1 cellular context compared by ENCODE assay signal in the genomic region with DNA sequence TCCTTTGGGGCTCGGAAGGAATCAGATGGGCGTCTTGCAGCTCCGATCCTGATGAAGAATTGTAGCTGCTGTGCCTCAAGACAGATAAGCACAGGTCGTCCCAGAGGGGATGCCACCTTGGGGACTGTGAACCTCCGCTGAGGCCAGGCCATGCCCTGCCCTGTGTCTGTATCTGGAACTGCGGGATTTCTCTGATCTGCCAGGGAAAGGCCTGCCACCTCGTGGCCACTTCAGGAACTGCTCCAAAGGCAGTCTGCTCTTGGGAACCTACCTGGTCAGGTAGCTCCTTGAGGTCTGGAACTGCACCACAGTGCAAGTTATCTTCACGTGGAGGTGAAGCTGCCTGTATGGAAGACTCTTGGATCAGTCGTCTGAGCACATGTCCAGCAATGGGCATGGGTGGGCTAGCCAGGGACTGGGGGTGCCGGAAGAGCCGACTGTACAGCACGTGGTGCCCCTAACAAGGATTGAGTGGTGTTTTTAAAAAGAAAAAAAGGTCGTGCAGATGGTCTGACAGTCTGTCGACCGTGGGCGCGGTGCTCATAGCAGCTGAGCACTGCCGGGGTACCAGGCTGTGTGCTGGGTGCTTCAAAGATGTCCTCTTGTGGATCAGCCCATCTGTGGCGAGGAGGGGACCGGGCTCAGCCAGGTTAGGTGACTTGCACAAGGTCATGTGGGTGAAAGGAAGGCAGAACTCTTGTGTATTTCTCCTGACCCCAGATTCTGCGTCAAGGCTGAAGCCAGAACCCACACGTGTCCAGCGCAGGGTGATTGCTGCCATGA.
A peak's percentile ranks its signal among the peaks of the same experiment; 100 is the strongest.
TF ChIP-seq lines count a peak whose summit lies in the region.

No MANE protein-coding gene starts in this region.

TF ChIP-seq in HepG2, 621 proteins besides CTCF, POLR2A, EP300 and RAD21 (continued from another document and continues in another):
- TF ChIP-seq PRDM15 (CRISPR knock-in tag; IDR thresholded peaks at IDR 0.05) = no peak
- no peak for TF ChIP-seq MLLT10 (CRISPR knock-in tag; IDR thresholded peaks at IDR 0.05)
- no peak for TF ChIP-seq TP53 (CRISPR knock-in tag; conservative IDR thresholded peaks at IDR 0.05)
- no peak for TF ChIP-seq TFAP4 (IDR thresholded peaks at IDR 0.05; ENCODE audit: borderline replicate concordance, low read depth)
- TF ChIP-seq YY1 (IDR thresholded peaks at IDR 0.05; ENCODE audit: insufficient read depth, insufficient replicate concordance, low read depth, low read length) = no peak
- TF ChIP-seq, protein P1, sequence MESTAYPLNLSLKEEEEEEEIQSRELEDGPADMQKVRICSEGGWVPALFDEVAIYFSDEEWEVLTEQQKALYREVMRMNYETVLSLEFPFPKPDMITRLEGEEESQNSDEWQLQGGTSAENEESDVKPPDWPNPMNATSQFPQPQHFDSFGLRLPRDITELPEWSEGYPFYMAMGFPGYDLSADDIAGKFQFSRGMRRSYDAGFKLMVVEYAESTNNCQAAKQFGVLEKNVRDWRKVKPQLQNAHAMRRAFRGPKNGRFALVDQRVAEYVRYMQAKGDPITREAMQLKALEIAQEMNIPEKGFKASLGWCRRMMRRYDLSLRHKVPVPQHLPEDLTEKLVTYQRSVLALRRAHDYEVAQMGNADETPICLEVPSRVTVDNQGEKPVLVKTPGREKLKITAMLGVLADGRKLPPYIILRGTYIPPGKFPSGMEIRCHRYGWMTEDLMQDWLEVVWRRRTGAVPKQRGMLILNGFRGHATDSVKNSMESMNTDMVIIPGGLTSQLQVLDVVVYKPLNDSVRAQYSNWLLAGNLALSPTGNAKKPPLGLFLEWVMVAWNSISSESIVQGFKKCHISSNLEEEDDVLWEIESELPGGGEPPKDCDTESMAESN (CRISPR knock-in tag; conservative IDR thresholded peaks at IDR 0.05) = peak; percentile 73
- peak; percentile 72 to 77; a peak in 3 of 4 replicates for TF ChIP-seq HMGXB4 (CRISPR knock-in tag; IDR thresholded peaks at IDR 0.05; ENCODE audit: borderline replicate concordance in 1 of 2, low read depth in 1 of 2)
- TF ChIP-seq GTF3A (CRISPR knock-in tag; conservative IDR thresholded peaks at IDR 0.05) = no peak
- TF ChIP-seq ZNF788 (CRISPR knock-in tag; IDR thresholded peaks at IDR 0.05; ENCODE audit: borderline replicate concordance) = peak; percentile 46; the same call in 1 of the 2 replicates
- TF ChIP-seq ASH2L (IDR thresholded peaks at IDR 0.05; ENCODE audit: insufficient read length, low read depth, low read length) = no peak
- no peak for TF ChIP-seq CHD2 (IDR thresholded peaks at IDR 0.05; ENCODE audit: low read depth, low read length)
- TF ChIP-seq DNMT1 (CRISPR knock-in tag; IDR thresholded peaks at IDR 0.05) = no peak
- no peak for TF ChIP-seq TOE1 (CRISPR knock-in tag; IDR thresholded peaks at IDR 0.05)
- no peak for TF ChIP-seq HNRNPK (IDR thresholded peaks at IDR 0.05; ENCODE audit: low read depth, low read length, poor library complexity, severe bottlenecking)
- no peak for TF ChIP-seq RERE (CRISPR knock-in tag; IDR thresholded peaks at IDR 0.05; ENCODE audit: low read depth)
- no peak for TF ChIP-seq ZNF776 (CRISPR knock-in tag; IDR thresholded peaks at IDR 0.05)
- TF ChIP-seq MYNN (CRISPR knock-in tag; IDR thresholded peaks at IDR 0.05; ENCODE audit: low read depth) = no peak
- peak; percentile 35; the same call in 1 of the 2 replicates for TF ChIP-seq KDM3A (CRISPR knock-in tag; IDR thresholded peaks at IDR 0.05; ENCODE audit: low read depth)
- TF ChIP-seq ZNF607 (CRISPR knock-in tag; IDR thresholded peaks at IDR 0.05; ENCODE audit: borderline replicate concordance) = no peak
- TF ChIP-seq BCLAF1 (IDR thresholded peaks at IDR 0.05) = no peak
- TF ChIP-seq ZIK1 (CRISPR knock-in tag; IDR thresholded peaks at IDR 0.05; ENCODE audit: borderline replicate concordance, low read depth) = no peak
- no peak for TF ChIP-seq TCF7 (IDR thresholded peaks at IDR 0.05; ENCODE audit: low read depth)
- no peak for TF ChIP-seq ZNF704 (CRISPR knock-in tag; IDR thresholded peaks at IDR 0.05; ENCODE audit: borderline replicate concordance)
- TF ChIP-seq, protein P2, sequence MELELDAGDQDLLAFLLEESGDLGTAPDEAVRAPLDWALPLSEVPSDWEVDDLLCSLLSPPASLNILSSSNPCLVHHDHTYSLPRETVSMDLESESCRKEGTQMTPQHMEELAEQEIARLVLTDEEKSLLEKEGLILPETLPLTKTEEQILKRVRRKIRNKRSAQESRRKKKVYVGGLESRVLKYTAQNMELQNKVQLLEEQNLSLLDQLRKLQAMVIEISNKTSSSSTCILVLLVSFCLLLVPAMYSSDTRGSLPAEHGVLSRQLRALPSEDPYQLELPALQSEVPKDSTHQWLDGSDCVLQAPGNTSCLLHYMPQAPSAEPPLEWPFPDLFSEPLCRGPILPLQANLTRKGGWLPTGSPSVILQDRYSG (CRISPR knock-in tag; IDR thresholded peaks at IDR 0.05) = no peak
- no peak for TF ChIP-seq TFDP1 (CRISPR knock-in tag; IDR thresholded peaks at IDR 0.05; ENCODE audit: borderline replicate concordance)
- no peak for TF ChIP-seq ZNF3 (CRISPR knock-in tag; IDR thresholded peaks at IDR 0.05)
- TF ChIP-seq PCBP2 (optimal IDR thresholded peaks at IDR 0.05; ENCODE audit: low read depth, low read length, poor library complexity, severe bottlenecking) = no peak
- no peak for TF ChIP-seq ZNF17 (CRISPR knock-in tag; IDR thresholded peaks at IDR 0.05)
- TF ChIP-seq FOXJ3 (CRISPR knock-in tag; IDR thresholded peaks at IDR 0.05; ENCODE audit: borderline replicate concordance) = no peak
- TF ChIP-seq NCOA5 (CRISPR knock-in tag; IDR thresholded peaks at IDR 0.05) = no peak
- TF ChIP-seq ZNF614 (CRISPR knock-in tag; IDR thresholded peaks at IDR 0.05; ENCODE audit: borderline replicate concordance) = no peak
